Comparison of ENCODE assay signal across 1 cellular context in the genomic region with DNA sequence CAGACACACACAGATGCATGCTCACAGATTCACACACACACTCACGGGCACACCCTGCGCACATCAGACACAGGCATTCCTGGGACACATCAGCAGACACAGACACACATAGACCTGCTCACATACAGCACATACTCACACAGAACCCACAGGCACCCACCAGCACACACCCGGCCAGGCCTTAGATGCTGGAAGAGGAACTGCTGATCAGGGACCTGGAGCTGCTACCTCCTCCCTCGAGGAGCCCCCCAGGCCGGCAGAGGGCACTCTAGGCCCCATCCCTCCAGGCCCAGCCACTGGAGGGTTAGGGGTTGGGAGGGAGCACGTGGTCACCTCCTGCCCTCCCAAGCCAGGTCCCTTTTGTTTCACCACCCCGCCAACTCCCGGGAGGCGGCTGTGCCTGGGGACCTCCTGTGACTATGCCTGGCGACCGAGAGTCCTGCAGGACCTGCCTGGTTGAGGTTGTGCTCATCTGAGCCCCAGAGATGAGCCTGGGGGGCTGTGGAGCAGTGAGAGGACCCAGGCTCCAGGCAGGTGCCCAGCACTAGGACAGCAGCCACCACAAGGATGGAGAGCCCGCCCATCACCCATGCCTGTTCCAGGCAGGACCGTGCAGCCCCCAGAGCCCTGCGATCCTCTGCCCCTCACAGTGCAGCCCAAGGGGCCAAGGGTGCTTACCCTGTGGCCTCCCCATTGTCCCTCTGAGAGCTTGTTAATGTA.
TF ChIP-seq lines count a peak whose summit lies in the region.

No MANE protein-coding gene starts in this region.

TF ChIP-seq in HepG2, 621 proteins besides CTCF, POLR2A, EP300 and RAD21 (continued from another document and continues in another):
- TF ChIP-seq, protein P1, sequence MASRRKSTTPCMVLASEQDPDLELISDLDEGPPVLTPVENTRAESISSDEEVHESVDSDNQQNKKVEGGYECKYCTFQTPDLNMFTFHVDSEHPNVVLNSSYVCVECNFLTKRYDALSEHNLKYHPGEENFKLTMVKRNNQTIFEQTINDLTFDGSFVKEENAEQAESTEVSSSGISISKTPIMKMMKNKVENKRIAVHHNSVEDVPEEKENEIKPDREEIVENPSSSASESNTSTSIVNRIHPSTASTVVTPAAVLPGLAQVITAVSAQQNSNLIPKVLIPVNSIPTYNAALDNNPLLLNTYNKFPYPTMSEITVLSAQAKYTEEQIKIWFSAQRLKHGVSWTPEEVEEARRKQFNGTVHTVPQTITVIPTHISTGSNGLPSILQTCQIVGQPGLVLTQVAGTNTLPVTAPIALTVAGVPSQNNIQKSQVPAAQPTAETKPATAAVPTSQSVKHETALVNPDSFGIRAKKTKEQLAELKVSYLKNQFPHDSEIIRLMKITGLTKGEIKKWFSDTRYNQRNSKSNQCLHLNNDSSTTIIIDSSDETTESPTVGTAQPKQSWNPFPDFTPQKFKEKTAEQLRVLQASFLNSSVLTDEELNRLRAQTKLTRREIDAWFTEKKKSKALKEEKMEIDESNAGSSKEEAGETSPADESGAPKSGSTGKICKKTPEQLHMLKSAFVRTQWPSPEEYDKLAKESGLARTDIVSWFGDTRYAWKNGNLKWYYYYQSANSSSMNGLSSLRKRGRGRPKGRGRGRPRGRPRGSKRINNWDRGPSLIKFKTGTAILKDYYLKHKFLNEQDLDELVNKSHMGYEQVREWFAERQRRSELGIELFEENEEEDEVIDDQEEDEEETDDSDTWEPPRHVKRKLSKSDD (CRISPR knock-in tag; IDR thresholded peaks at IDR 0.05; ENCODE audit: low read depth), result peak; percentile 73
- TF ChIP-seq YEATS2 (CRISPR knock-in tag; IDR thresholded peaks at IDR 0.05; ENCODE audit: borderline replicate concordance) (peak; percentile 84), PRMT3 (CRISPR knock-in tag; IDR thresholded peaks at IDR 0.05; ENCODE audit: borderline replicate concordance, low read depth) (no peak), RBM39 (IDR thresholded peaks at IDR 0.05; ENCODE audit: low read depth, low read length, poor library complexity, severe bottlenecking) (no peak), SETDB1 (CRISPR knock-in tag; IDR thresholded peaks at IDR 0.05; ENCODE audit: borderline replicate concordance) (no peak), CREM (IDR thresholded peaks at IDR 0.05) (no peak), CREM (CRISPR knock-in tag; IDR thresholded peaks at IDR 0.05) (no peak), HDAC2 (CRISPR knock-in tag; IDR thresholded peaks at IDR 0.05) (peak; percentile 72), KLF6 (CRISPR knock-in tag; IDR thresholded peaks at IDR 0.05) (peak; percentile 77), ELF4 (CRISPR knock-in tag; IDR thresholded peaks at IDR 0.05; ENCODE audit: borderline replicate concordance) (no peak), JUN (CRISPR knock-in tag; IDR thresholded peaks at IDR 0.05) (peak; percentile 65; the same call in 1 of the 2 replicates), MXI1 (IDR thresholded peaks at IDR 0.05; ENCODE audit: borderline replicate concordance, low read depth, low read length) (peak; percentile 85; the same call in 2 of the 3 replicates), CHCHD3 (CRISPR knock-in tag; IDR thresholded peaks at IDR 0.05) (0 out of 2 replicates have a peak, but pooled peaks have one; percentile 88), ZNF460 (CRISPR knock-in tag; IDR thresholded peaks at IDR 0.05; ENCODE audit: borderline replicate concordance) (no peak), ZNF343 (CRISPR knock-in tag; IDR thresholded peaks at IDR 0.05) (peak; percentile 68; the same call in 1 of the 2 replicates), ZNF326 (CRISPR knock-in tag; IDR thresholded peaks at IDR 0.05; ENCODE audit: borderline replicate concordance) (no peak), FOSL2 (CRISPR knock-in tag; IDR thresholded peaks at IDR 0.05) (peak; percentile 55), ZNF12 (CRISPR knock-in tag; IDR thresholded peaks at IDR 0.05) (peak; percentile 95), RARG (CRISPR knock-in tag; IDR thresholded peaks at IDR 0.05; ENCODE audit: low read depth) (no peak), ZNF333 (CRISPR knock-in tag; IDR thresholded peaks at IDR 0.05; ENCODE audit: borderline replicate concordance) (no peak; the same call in 1 of the 2 replicates)
- TF ChIP-seq, protein P2, sequence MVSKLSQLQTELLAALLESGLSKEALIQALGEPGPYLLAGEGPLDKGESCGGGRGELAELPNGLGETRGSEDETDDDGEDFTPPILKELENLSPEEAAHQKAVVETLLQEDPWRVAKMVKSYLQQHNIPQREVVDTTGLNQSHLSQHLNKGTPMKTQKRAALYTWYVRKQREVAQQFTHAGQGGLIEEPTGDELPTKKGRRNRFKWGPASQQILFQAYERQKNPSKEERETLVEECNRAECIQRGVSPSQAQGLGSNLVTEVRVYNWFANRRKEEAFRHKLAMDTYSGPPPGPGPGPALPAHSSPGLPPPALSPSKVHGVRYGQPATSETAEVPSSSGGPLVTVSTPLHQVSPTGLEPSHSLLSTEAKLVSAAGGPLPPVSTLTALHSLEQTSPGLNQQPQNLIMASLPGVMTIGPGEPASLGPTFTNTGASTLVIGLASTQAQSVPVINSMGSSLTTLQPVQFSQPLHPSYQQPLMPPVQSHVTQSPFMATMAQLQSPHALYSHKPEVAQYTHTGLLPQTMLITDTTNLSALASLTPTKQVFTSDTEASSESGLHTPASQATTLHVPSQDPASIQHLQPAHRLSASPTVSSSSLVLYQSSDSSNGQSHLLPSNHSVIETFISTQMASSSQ (IDR thresholded peaks at IDR 0.05; ENCODE audit: low read depth), result no peak
- TF ChIP-seq, protein P2 (CRISPR knock-in tag; IDR thresholded peaks at IDR 0.05; ENCODE audit: borderline replicate concordance), result peak; percentile 71; the same call in 1 of the 2 replicates
- TF ChIP-seq, protein P3, sequence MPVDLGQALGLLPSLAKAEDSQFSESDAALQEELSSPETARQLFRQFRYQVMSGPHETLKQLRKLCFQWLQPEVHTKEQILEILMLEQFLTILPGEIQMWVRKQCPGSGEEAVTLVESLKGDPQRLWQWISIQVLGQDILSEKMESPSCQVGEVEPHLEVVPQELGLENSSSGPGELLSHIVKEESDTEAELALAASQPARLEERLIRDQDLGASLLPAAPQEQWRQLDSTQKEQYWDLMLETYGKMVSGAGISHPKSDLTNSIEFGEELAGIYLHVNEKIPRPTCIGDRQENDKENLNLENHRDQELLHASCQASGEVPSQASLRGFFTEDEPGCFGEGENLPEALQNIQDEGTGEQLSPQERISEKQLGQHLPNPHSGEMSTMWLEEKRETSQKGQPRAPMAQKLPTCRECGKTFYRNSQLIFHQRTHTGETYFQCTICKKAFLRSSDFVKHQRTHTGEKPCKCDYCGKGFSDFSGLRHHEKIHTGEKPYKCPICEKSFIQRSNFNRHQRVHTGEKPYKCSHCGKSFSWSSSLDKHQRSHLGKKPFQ (CRISPR knock-in tag; IDR thresholded peaks at IDR 0.05; ENCODE audit: insufficient replicate concordance), result no peak
- TF ChIP-seq, protein P4, sequence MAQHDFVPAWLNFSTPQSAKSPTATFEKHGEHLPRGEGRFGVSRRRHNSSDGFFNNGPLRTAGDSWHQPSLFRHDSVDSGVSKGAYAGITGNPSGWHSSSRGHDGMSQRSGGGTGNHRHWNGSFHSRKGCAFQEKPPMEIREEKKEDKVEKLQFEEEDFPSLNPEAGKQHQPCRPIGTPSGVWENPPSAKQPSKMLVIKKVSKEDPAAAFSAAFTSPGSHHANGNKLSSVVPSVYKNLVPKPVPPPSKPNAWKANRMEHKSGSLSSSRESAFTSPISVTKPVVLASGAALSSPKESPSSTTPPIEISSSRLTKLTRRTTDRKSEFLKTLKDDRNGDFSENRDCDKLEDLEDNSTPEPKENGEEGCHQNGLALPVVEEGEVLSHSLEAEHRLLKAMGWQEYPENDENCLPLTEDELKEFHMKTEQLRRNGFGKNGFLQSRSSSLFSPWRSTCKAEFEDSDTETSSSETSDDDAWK (CRISPR knock-in tag; IDR thresholded peaks at IDR 0.05), result no peak
- TF ChIP-seq, protein P5, sequence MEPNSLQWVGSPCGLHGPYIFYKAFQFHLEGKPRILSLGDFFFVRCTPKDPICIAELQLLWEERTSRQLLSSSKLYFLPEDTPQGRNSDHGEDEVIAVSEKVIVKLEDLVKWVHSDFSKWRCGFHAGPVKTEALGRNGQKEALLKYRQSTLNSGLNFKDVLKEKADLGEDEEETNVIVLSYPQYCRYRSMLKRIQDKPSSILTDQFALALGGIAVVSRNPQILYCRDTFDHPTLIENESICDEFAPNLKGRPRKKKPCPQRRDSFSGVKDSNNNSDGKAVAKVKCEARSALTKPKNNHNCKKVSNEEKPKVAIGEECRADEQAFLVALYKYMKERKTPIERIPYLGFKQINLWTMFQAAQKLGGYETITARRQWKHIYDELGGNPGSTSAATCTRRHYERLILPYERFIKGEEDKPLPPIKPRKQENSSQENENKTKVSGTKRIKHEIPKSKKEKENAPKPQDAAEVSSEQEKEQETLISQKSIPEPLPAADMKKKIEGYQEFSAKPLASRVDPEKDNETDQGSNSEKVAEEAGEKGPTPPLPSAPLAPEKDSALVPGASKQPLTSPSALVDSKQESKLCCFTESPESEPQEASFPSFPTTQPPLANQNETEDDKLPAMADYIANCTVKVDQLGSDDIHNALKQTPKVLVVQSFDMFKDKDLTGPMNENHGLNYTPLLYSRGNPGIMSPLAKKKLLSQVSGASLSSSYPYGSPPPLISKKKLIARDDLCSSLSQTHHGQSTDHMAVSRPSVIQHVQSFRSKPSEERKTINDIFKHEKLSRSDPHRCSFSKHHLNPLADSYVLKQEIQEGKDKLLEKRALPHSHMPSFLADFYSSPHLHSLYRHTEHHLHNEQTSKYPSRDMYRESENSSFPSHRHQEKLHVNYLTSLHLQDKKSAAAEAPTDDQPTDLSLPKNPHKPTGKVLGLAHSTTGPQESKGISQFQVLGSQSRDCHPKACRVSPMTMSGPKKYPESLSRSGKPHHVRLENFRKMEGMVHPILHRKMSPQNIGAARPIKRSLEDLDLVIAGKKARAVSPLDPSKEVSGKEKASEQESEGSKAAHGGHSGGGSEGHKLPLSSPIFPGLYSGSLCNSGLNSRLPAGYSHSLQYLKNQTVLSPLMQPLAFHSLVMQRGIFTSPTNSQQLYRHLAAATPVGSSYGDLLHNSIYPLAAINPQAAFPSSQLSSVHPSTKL (CRISPR knock-in tag; IDR thresholded peaks at IDR 0.05), result peak; percentile 59
- TF ChIP-seq, protein P6, sequence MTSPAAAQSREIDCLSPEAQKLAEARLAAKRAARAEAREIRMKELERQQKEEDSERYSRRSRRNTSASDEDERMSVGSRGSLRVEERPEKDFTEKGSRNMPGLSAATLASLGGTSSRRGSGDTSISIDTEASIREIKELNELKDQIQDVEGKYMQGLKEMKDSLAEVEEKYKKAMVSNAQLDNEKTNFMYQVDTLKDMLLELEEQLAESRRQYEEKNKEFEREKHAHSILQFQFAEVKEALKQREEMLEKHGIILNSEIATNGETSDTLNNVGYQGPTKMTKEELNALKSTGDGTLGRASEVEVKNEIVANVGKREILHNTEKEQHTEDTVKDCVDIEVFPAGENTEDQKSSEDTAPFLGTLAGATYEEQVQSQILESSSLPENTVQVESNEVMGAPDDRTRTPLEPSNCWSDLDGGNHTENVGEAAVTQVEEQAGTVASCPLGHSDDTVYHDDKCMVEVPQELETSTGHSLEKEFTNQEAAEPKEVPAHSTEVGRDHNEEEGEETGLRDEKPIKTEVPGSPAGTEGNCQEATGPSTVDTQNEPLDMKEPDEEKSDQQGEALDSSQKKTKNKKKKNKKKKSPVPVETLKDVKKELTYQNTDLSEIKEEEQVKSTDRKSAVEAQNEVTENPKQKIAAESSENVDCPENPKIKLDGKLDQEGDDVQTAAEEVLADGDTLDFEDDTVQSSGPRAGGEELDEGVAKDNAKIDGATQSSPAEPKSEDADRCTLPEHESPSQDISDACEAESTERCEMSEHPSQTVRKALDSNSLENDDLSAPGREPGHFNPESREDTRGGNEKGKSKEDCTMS (CRISPR knock-in tag; conservative IDR thresholded peaks at IDR 0.05), result no peak
- TF ChIP-seq, protein P7, sequence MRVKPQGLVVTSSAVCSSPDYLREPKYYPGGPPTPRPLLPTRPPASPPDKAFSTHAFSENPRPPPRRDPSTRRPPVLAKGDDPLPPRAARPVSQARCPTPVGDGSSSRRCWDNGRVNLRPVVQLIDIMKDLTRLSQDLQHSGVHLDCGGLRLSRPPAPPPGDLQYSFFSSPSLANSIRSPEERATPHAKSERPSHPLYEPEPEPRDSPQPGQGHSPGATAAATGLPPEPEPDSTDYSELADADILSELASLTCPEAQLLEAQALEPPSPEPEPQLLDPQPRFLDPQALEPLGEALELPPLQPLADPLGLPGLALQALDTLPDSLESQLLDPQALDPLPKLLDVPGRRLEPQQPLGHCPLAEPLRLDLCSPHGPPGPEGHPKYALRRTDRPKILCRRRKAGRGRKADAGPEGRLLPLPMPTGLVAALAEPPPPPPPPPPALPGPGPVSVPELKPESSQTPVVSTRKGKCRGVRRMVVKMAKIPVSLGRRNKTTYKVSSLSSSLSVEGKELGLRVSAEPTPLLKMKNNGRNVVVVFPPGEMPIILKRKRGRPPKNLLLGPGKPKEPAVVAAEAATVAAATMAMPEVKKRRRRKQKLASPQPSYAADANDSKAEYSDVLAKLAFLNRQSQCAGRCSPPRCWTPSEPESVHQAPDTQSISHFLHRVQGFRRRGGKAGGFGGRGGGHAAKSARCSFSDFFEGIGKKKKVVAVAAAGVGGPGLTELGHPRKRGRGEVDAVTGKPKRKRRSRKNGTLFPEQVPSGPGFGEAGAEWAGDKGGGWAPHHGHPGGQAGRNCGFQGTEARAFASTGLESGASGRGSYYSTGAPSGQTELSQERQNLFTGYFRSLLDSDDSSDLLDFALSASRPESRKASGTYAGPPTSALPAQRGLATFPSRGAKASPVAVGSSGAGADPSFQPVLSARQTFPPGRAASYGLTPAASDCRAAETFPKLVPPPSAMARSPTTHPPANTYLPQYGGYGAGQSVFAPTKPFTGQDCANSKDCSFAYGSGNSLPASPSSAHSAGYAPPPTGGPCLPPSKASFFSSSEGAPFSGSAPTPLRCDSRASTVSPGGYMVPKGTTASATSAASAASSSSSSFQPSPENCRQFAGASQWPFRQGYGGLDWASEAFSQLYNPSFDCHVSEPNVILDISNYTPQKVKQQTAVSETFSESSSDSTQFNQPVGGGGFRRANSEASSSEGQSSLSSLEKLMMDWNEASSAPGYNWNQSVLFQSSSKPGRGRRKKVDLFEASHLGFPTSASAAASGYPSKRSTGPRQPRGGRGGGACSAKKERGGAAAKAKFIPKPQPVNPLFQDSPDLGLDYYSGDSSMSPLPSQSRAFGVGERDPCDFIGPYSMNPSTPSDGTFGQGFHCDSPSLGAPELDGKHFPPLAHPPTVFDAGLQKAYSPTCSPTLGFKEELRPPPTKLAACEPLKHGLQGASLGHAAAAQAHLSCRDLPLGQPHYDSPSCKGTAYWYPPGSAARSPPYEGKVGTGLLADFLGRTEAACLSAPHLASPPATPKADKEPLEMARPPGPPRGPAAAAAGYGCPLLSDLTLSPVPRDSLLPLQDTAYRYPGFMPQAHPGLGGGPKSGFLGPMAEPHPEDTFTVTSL (CRISPR knock-in tag; IDR thresholded peaks at IDR 0.05; ENCODE audit: borderline replicate concordance), result no peak
